Comparison of ENCODE assay signal across 10 cellular contexts in genomic region chr7:108003591-108003935, GRCh38. TPM values are rescaled to one million over a fixed set of nuclear protein-coding genes. Genes with fewer than 3 reads are reported as not detected.
DNase-seq lines count a peak whose midpoint lies in the region; ATAC-seq and TF ChIP-seq lines count a peak whose summit lies in the region.
"Had no signal": no experiment of that assay in that cellular context is flagged by ENCODE, and none has a peak within 500 bp of the region (broad histone marks: within the 10 kb centered on the region; RNA-seq: fewer than 3 reads in every experiment).

No MANE protein-coding gene starts in this region.

- intact Hi-C loops in mucosa of descending colon (cut with DNase I, micrococcal nuclease): no loop called here

- no peak overlapping the region for H3K27ac Mint-ChIP-seq in activated naive CD4-positive, alpha-beta T cell treated with anti-CD3 and anti-CD28 coated beads, Interleukin-2, amount 50 U/mL, for 24 hours
- H3K27ac Mint-ChIP-seq in chondrocyte (ENCODE audit: unreplicated experiment) (peak overlapping the region; percentile 86), type B pancreatic cell (peak overlapping the region; percentile 35)

- H3K27me3 Mint-ChIP-seq in activated naive CD4-positive, alpha-beta T cell treated with anti-CD3 and anti-CD28 coated beads, Interleukin-2, amount 50 U/mL, for 24 hours: peaks cover 40% of the 10 kb centered on the region
- H3K27me3 Mint-ChIP-seq in chondrocyte (ENCODE audit: low read depth) (no peaks in the 10 kb centered on the region), type B pancreatic cell (peaks cover 44% of the 10 kb centered on the region)

- H3K4me1 Mint-ChIP-seq in activated naive CD4-positive, alpha-beta T cell treated with anti-CD3 and anti-CD28 coated beads, Interleukin-2, amount 50 U/mL, for 24 hours: peaks cover 18% of the 10 kb centered on the region
- H3K4me1 Mint-ChIP-seq in chondrocyte (ENCODE audit: low read depth): peaks cover 62% of the 10 kb centered on the region
- peaks cover 39% of the 10 kb centered on the region for H3K4me1 Mint-ChIP-seq in type B pancreatic cell (ENCODE audit: unreplicated experiment)

- no peaks in the 10 kb centered on the region for H3K9me3 Mint-ChIP-seq in activated naive CD4-positive, alpha-beta T cell treated with anti-CD3 and anti-CD28 coated beads, Interleukin-2, amount 50 U/mL, for 24 hours
- H3K9me3 Mint-ChIP-seq in chondrocyte (ENCODE audit: low read depth): no peaks in the 10 kb centered on the region
- no peaks in the 10 kb centered on the region for H3K9me3 Mint-ChIP-seq in type B pancreatic cell

- H3K36me3 Mint-ChIP-seq in activated naive CD4-positive, alpha-beta T cell treated with anti-CD3 and anti-CD28 coated beads, Interleukin-2, amount 50 U/mL, for 24 hours: no peaks in the 10 kb centered on the region
- H3K36me3 Mint-ChIP-seq in chondrocyte (ENCODE audit: low read depth): peaks cover 7% of the 10 kb centered on the region
- H3K36me3 Mint-ChIP-seq in type B pancreatic cell: peaks cover 11% of the 10 kb centered on the region

- no peak for TF ChIP-seq CTCF in chondrocyte (IDR thresholded peaks at IDR 0.05)
- no peak for TF ChIP-seq CTCF in mucosa of descending colon (IDR thresholded peaks at IDR 0.05)
- no peak for TF ChIP-seq CTCF in type B pancreatic cell (conservative IDR thresholded peaks at IDR 0.05)

- H3K4me1 ChIP-seq in mucosa of descending colon (ENCODE audit: low read depth): peaks cover 18% of the 10 kb centered on the region

- no peaks in the 10 kb centered on the region for H3K36me3 ChIP-seq in mucosa of descending colon (ENCODE audit: low read depth)

- H3K9me3 ChIP-seq in mucosa of descending colon: no peaks in the 10 kb centered on the region

- H3K4me3 Mint-ChIP-seq in activated naive CD4-positive, alpha-beta T cell treated with anti-CD3 and anti-CD28 coated beads, Interleukin-2, amount 50 U/mL, for 24 hours: peak overlapping the region; percentile 76
- H3K4me3 Mint-ChIP-seq in chondrocyte (ENCODE audit: unreplicated experiment) (peak overlapping the region; percentile 95), type B pancreatic cell (peak overlapping the region; percentile 96)

- peak overlapping the region; percentile 52 for H3K4me3 ChIP-seq in mucosa of descending colon

- ATAC-seq in mucosa of descending colon (no peak), GM21576 (IDR thresholded peaks at IDR 0.05; ENCODE audit: unreplicated experiment) (no peak)

- no peak for DNase-seq in activated naive CD4-positive, alpha-beta T cell (lab: John Stamatoyannopoulos, UW)
- DNase-seq in chondrocyte (ENCODE audit: low spot score) (no peak), mucosa of descending colon (no peak), type B pancreatic cell (ENCODE audit: extremely low spot score, unreplicated experiment) (no peak), glomerular visceral epithelial cell (ENCODE audit: extremely low spot score) (no peak)
- DNase-seq in stimulated activated CD4-positive, alpha-beta T cell treated with anti-CD3 and anti-CD28 coated beads, Interleukin-2, amount 100 ng/mL, for 48 hours: no peak
- DNase-seq: activated CD4-positive, alpha-beta T cell treated with anti-CD3 and anti-CD28 coated beads for 4 hours; NCI-H187 treated with DMSO at 0.1 percent for 48 hours had no signal

RNA-seq across cellular contexts. Expression of gene LAMB1, which starts 0.6 kb away (rescaled TPM):
- total RNA-seq in chondrocyte (405 to 481 TPM (median 466 TPM) in 3 replicates), mucosa of descending colon (100 to 1,000 TPM in 2 of 3 donors, 10 to 100 TPM in 1; 82.0 to 165 (median 148) TPM), type B pancreatic cell (ENCODE audit: low replicate concordance) (141 and 226 TPM in 2 replicates)
